ENCODE assay signal across 21 cellular contexts in the genomic region with DNA sequence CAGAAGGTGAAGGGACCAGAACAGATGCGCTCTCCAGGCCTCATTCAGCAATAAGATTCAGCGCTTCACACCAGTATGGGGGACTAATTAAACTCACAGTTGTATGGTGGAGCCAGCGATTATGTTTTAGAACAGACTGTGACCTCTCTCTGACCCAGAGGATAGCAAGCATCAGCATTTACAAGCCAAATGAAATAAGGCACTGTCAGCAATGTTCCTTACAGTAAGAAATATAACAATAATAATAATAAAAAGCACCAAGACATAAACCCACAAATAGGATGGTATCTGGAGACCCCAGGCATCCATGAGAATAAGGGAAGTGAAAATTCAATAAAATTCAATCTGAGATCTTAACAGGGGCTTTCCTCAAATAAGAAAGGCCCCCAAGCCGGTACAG. TPM values are rescaled to one million over a fixed set of nuclear protein-coding genes. Genes with fewer than 3 reads are reported as not detected.
DNase-seq lines count a peak whose midpoint lies in the region; ATAC-seq, FAIRE-seq and TF ChIP-seq lines count a peak whose summit lies in the region.
"Had no signal": no experiment of that assay in that cellular context is flagged by ENCODE, and none has a peak within 500 bp of the region (broad histone marks: within the 10 kb centered on the region; RNA-seq: fewer than 3 reads in every experiment).

No MANE protein-coding gene starts in this region.

- no peaks in the 10 kb centered on the region for H3K9me3 Mint-ChIP-seq in stimulated activated naive CD8-positive, alpha-beta T cell treated with anti-CD3 and anti-CD28 coated beads, Interleukin-15, amount 100 ng/mL, for 72 hours
- H3K9me3 Mint-ChIP-seq: HFFc6 had no signal

- no peaks in the 10 kb centered on the region for H3K4me1 Mint-ChIP-seq in stimulated activated naive CD8-positive, alpha-beta T cell treated with anti-CD3 and anti-CD28 coated beads, Interleukin-15, amount 100 ng/mL, for 72 hours
- H3K4me1 Mint-ChIP-seq: B cell; CD4-positive, CD25-positive, alpha-beta regulatory T cell had no signal

- CTCF ChIA-PET in HepG2 (lab: Yijun Ruan, JAX; ENCODE audit: low intra/inter-chr PET ratio, low total read pairs), result no interaction called here

- no peak overlapping the region for H3K9ac ChIP-seq in HepG2 (ENCODE audit: insufficient read depth, low read depth, low read length)
- H3K9ac ChIP-seq: BLaER1 had no signal

- WGBS in HepG2 (ENCODE audit: low lambda C conversion rate), result 70% methylated on average over 4 of the region's 4 CpGs
- 79% methylated on average over 4 of the region's 4 CpGs for WGBS in right lobe of liver (ENCODE audit: insufficient coverage, low coverage, low lambda C conversion rate, missing lambda C conversion rate)

- H3K9me3 ChIP-seq in HepG2 (ENCODE audit: low read length), result no peaks in the 10 kb centered on the region
- no peaks in the 10 kb centered on the region for H3K9me3 ChIP-seq in right lobe of liver
- H3K9me3 ChIP-seq: BLaER1, Caco-2, HAP-1 had no signal

- TF ChIP-seq EP300 in HepG2 (IDR thresholded peaks at IDR 0.05; ENCODE audit: low read depth in 2 of 2, low read length in 2 of 2), result no peak
- TF ChIP-seq EP300 in HepG2 (CRISPR knock-in tag; IDR thresholded peaks at IDR 0.05; ENCODE audit: borderline replicate concordance), result no peak

- no peak overlapping the region for H3K4me3 Mint-ChIP-seq in stimulated activated naive CD8-positive, alpha-beta T cell treated with anti-CD3 and anti-CD28 coated beads, Interleukin-15, amount 100 ng/mL, for 72 hours
- H3K4me3 Mint-ChIP-seq: B cell; CD4-positive, CD25-positive, alpha-beta regulatory T cell; CD8-positive, alpha-beta T cell; HFFc6 had no signal

- H3K27me3 Mint-ChIP-seq in stimulated activated naive CD8-positive, alpha-beta T cell treated with anti-CD3 and anti-CD28 coated beads, Interleukin-15, amount 100 ng/mL, for 72 hours, result peaks cover 36% of the 10 kb centered on the region

- no peaks in the 10 kb centered on the region for H3K79me2 ChIP-seq in HepG2 (ENCODE audit: insufficient read depth, low read length)

- H2AFZ ChIP-seq in HepG2 (ENCODE audit: low read length), result no peak overlapping the region

- in situ Hi-C loops in HepG2 (cut with HindIII; ENCODE audit: extremely low pct_ligation_motif_present, low pct_unique_long_range_greater_than_20kb), result no loop called here

- no peak overlapping the region for H3K4me3 ChIP-seq in HepG2 (replicated peaks in 1 of 3; ENCODE audit: insufficient read depth in 1 of 3, low read depth in 2 of 3, low read length in 3 of 3)
- no peak overlapping the region for H3K4me3 ChIP-seq in right lobe of liver
- H3K4me3 ChIP-seq: BLaER1, HAP-1 had no signal

- H3K27me3 ChIP-seq in HepG2 (ENCODE audit: control insufficient read depth in 1 of 2, insufficient read depth in 2 of 2, low read length in 2 of 2) (peaks cover 0 to 17% of the 10 kb centered on the region in 2 experiments; a peak in 4 of 5 replicates), right lobe of liver (no peaks in the 10 kb centered on the region)

- DNase-seq in HepG2 (ENCODE audit: low spot score), result no peak
- DNase-seq in right lobe of liver, result no peak
- peak; percentile 45 for DNase-seq in NCI-H2171 treated with DMSO at 0.1 percent for 48 hours (lab: John Stamatoyannopoulos, UW)
- peak; percentile 56 for DNase-seq in NCI-H69 (lab: John Stamatoyannopoulos, UW)
- DNase-seq in stimulated activated naive CD8-positive, alpha-beta T cell treated with anti-CD3 and anti-CD28 coated beads, Interleukin-15, amount 100 ng/mL, for 72 hours, result no peak
- no peak for DNase-seq in nucleus accumbens (lab: John Stamatoyannopoulos, UW)
- DNase-seq: Caco-2; CD4-positive, CD25-positive, alpha-beta regulatory T cell; CD8-positive, alpha-beta T cell; DMS53; DMS79 treated with DMSO at 0.1 percent for 48 hours; GF-D8; GOT3; HFFc6 had no signal

- POLR2A ChIA-PET in HepG2 (lab: Yijun Ruan, JAX), result no interaction called here

- no peaks in the 10 kb centered on the region for H4K20me1 ChIP-seq in HepG2 (ENCODE audit: insufficient read depth, low read length)
- H4K20me1 ChIP-seq: BLaER1 had no signal

- ATAC-seq in HepG2 (no peak), right lobe of liver (no peak), HG02571 (IDR thresholded peaks at IDR 0.05; ENCODE audit: unreplicated experiment) (no peak)
- ATAC-seq in stimulated activated naive CD8-positive, alpha-beta T cell treated with anti-CD3 and anti-CD28 coated beads, Interleukin-15, amount 100 ng/mL, for 72 hours, result no peak
- ATAC-seq: CD8-positive, alpha-beta T cell had no signal

- TF ChIP-seq POLR2A in HepG2 (IDR thresholded peaks at IDR 0.05; ENCODE audit: insufficient read depth in 1 of 2, low read depth in 2 of 2, low read length in 2 of 2) (no peak), right lobe of liver (IDR thresholded peaks at IDR 0.05) (no peak)

- peaks cover 17% of the 10 kb centered on the region for H3K4me1 ChIP-seq in HepG2 (ENCODE audit: insufficient read depth, low read length)
- peaks cover 0 to 41% (median 6%) of the 10 kb centered on the region in 4 donors for H3K4me1 ChIP-seq in right lobe of liver
- H3K4me1 ChIP-seq: Caco-2, HAP-1 had no signal

- intact Hi-C loops in HepG2 (cut with micrococcal nuclease; ENCODE audit: unreplicated experiment), result no loop called here
- intact Hi-C loops in right lobe of liver (cut with DNase I), result no loop called here

- no peak for TF ChIP-seq RAD21 in HepG2 (CRISPR knock-in tag; IDR thresholded peaks at IDR 0.05)

- H3K27ac Mint-ChIP-seq in stimulated activated naive CD8-positive, alpha-beta T cell treated with anti-CD3 and anti-CD28 coated beads, Interleukin-15, amount 100 ng/mL, for 72 hours, result no peak overlapping the region
- H3K27ac Mint-ChIP-seq: B cell; CD4-positive, CD25-positive, alpha-beta regulatory T cell; CD8-positive, alpha-beta T cell; HFFc6 had no signal

- no TSS peak for BruUV-seq in HepG2 (replicated peaks; lab: Mats Ljungman, UMichigan)

- H3K27ac ChIP-seq in HepG2 (ENCODE audit: extremely low read length, insufficient read depth, low read length) (no peak overlapping the region), right lobe of liver (no peak overlapping the region)
- H3K27ac ChIP-seq: BLaER1, C4-2B had no signal

- H3K36me3 ChIP-seq in HepG2 (replicated peaks in 1 of 2; ENCODE audit: control insufficient read depth in 1 of 2, insufficient read depth in 2 of 2, low read length in 2 of 2) (no peaks in the 10 kb centered on the region), right lobe of liver (no peaks in the 10 kb centered on the region)
- H3K36me3 ChIP-seq: BLaER1, HAP-1 had no signal

- no peak overlapping the region for H3K4me2 ChIP-seq in HepG2 (ENCODE audit: low read depth, low read length)
- H3K4me2 ChIP-seq: BLaER1 had no signal

- no peak for FAIRE-seq in HepG2 (lab: Jason Lieb, UNC)
- FAIRE-seq: GM12892, H54 had no signal

- TF ChIP-seq CTCF in HepG2 (CRISPR knock-in tag; IDR thresholded peaks at IDR 0.05), result no peak
- no peak for TF ChIP-seq CTCF in right lobe of liver (IDR thresholded peaks at IDR 0.05)

TF ChIP-seq in HepG2, 621 proteins besides CTCF, POLR2A, EP300 and RAD21:
- TF ChIP-seq MAFF (IDR thresholded peaks at IDR 0.05; ENCODE audit: low read depth, low read length) (peak; percentile 58; the same call in 1 of the 2 replicates), TSC22D2 (CRISPR knock-in tag; IDR thresholded peaks at IDR 0.05; ENCODE audit: borderline replicate concordance) (no peak), ZNF547 (CRISPR knock-in tag; IDR thresholded peaks at IDR 0.05) (no peak), MAFK (conservative IDR thresholded peaks at IDR 0.05 in 1 of 2, IDR thresholded peaks at IDR 0.05 in 1 of 2; ENCODE audit: low read length in 2 of 2) (peak in 1 of 2 experiments; percentile 66; a peak in 3 of 4 replicates), ZNF709 (CRISPR knock-in tag; IDR thresholded peaks at IDR 0.05) (no peak), ZNF747 (CRISPR knock-in tag; IDR thresholded peaks at IDR 0.05; ENCODE audit: borderline replicate concordance) (no peak)
- TF ChIP-seq, protein P1, sequence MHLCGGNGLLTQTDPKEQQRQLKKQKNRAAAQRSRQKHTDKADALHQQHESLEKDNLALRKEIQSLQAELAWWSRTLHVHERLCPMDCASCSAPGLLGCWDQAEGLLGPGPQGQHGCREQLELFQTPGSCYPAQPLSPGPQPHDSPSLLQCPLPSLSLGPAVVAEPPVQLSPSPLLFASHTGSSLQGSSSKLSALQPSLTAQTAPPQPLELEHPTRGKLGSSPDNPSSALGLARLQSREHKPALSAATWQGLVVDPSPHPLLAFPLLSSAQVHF (CRISPR knock-in tag; IDR thresholded peaks at IDR 0.05), result no peak
TF ChIP-seq in HepG2: peak in this region for 2.

RNA-seq across cellular contexts. Expression of a gene that starts 6.9 kb away (rescaled TPM):
- 15.4 and 16.0 TPM in 2 replicates for total RNA-seq in HepG2 (2016; rRNA removed; fragmentation: Illumina TruSeq; extraction: Trizol)
- total RNA-seq in HepG2 (2016; cell fraction: cytosol; rRNA removed; fragmentation: Illumina TruSeq; extraction: Trizol; ENCODE audit: low read depth), result 14.9 and 18.1 TPM in 2 replicates
- 13.8 and 15.4 TPM in 2 replicates for total RNA-seq in HepG2 (2016; cell fraction: insoluble cytoplasmic fraction; rRNA removed; fragmentation: Illumina TruSeq; extraction: Trizol)
- total RNA-seq in HepG2 (2016; cell fraction: membrane; rRNA removed; fragmentation: Illumina TruSeq; extraction: Trizol), result 11.4 and 14.7 TPM in 2 replicates
- 31.5 and 36.1 TPM in 2 replicates for total RNA-seq in HepG2 (2016; cell fraction: nucleus; rRNA removed; fragmentation: Illumina TruSeq; extraction: Trizol)
- 6.5 and 7.4 TPM in 2 replicates for polyA plus RNA-seq in HepG2 (2011; rRNA removed)
- polyA plus RNA-seq in HepG2 (2011; cell fraction: cytosol; rRNA removed), result 3.2 and 5.4 TPM in 2 replicates
- polyA plus RNA-seq in HepG2 (2011; cell fraction: nucleus; rRNA removed), result 7.2 and 9.9 TPM in 2 replicates
- 9.5 and 12.2 TPM in 2 replicates for polyA plus RNA-seq in HepG2 (2012)
- 0.61 and 0.69 TPM in 2 replicates for polyA plus RNA-seq in HepG2 (2016; cell fraction: cytosol; fragmentation: Illumina TruSeq; extraction: Trizol; ENCODE audit: low read depth)
- polyA plus RNA-seq in HepG2 (2016; cell fraction: insoluble cytoplasmic fraction; fragmentation: Illumina TruSeq; extraction: Trizol; ENCODE audit: low read depth), result 7.5 and 8.2 TPM in 2 replicates
- 1.8 and 2.2 TPM in 2 replicates for polyA plus RNA-seq in HepG2 (2016; cell fraction: membrane; fragmentation: Illumina TruSeq; extraction: Trizol; ENCODE audit: low read depth)
- polyA plus RNA-seq in HepG2 (2016; cell fraction: nucleus; fragmentation: Illumina TruSeq; extraction: Trizol; ENCODE audit: insufficient read depth, low read depth), result 8.1 and 9.4 TPM in 2 replicates
- 17.7 and 19.2 TPM in 2 replicates for polyA minus RNA-seq in HepG2 (2011; rRNA and poly(A)+ RNA removed; ENCODE audit: low replicate concordance)
- 12.0 and 17.0 TPM in 2 replicates for polyA minus RNA-seq in HepG2 (2011; cell fraction: cytosol; rRNA and poly(A)+ RNA removed)
- polyA minus RNA-seq in HepG2 (2011; cell fraction: nucleus; rRNA and poly(A)+ RNA removed), result 119 and 124 TPM in 2 replicates
- 10 to 100 TPM; 11.4 to 35.0 (median 22.2) TPM for total RNA-seq in right lobe of liver

Comparison
In these comparisons a context has a peak if more than half of its experiments do, and no peak if none do; other contexts are left out.
1. DNase-seq: peak in NCI-H2171 treated with DMSO at 0.1 percent for 48 hours (single experiment) and NCI-H69 (single experiment); none in HepG2 (single experiment), right lobe of liver (0 of 3), stimulated activated naive CD8-positive, alpha-beta T cell treated with anti-CD3 and anti-CD28 coated beads, Interleukin-15, amount 100 ng/mL, for 72 hours (0 of 2) and nucleus accumbens (0 of 56).